ENCODE assay signal across 30 cellular contexts in genomic region chr7:123609883-123610239, GRCh38. TPM values are rescaled to one million over a fixed set of nuclear protein-coding genes. Genes with fewer than 3 reads are reported as not detected.
"Had no signal": no experiment of that assay in that cellular context is flagged by ENCODE, and none has a peak within 500 bp of the region (broad histone marks: within the 10 kb centered on the region; RNA-seq: fewer than 3 reads in every experiment).

No MANE protein-coding gene starts in this region.

- H3K9me3 ChIP-seq: ascending aorta, SJSA1, SK-N-SH had no signal

- H3K4me1 ChIP-seq: ascending aorta, SJSA1 had no signal

- H3K36me3 ChIP-seq: ascending aorta, cardiac muscle cell, SJSA1 had no signal

- H3K4me3 ChIP-seq: ascending aorta, cardiac muscle cell, SJSA1 had no signal

- H3K27ac ChIP-seq: ascending aorta, KMS-11, SJSA1 had no signal

- H3K27me3 ChIP-seq: ascending aorta, cardiac muscle cell, SJSA1 had no signal

- H3K9me2 ChIP-seq: SK-N-SH had no signal

- H3K4me2 ChIP-seq: SK-N-SH had no signal

- ATAC-seq: activated CD8-positive, alpha-beta T cell treated with anti-CD3 and anti-CD28 coated beads for 36 hours; activated T-cell treated with anti-CD3 and anti-CD28 coated beads, Interleukin-2, amount 50 U/mL, for 72 hours; activated T-helper 17 cell treated with anti-CD3 and anti-CD28 coated beads, Interleukin-2, amount 50 U/mL, for 72 hours had no signal

- DNase-seq: activated CD4-positive, alpha-beta T cell treated with anti-CD3 and anti-CD28 coated beads, Interleukin-2, amount 10 ng/mL, durations not matched to agents 24 days and 14 days; activated CD4-positive, alpha-beta T cell treated with anti-CD3 and anti-CD28 coated beads, Interleukin-2, amount 50 U/mL, for 4 hours; activated CD8-positive, alpha-beta T cell treated with anti-CD3 and anti-CD28 coated beads for 36 hours; activated effector memory CD4-positive, alpha-beta T cell treated with anti-CD3 and anti-CD28 coated beads, Interleukin-2, amount 50 U/mL, for 16 hours; activated naive CD4-positive, alpha-beta T cell; activated naive CD4-positive, alpha-beta T cell treated with anti-CD3 and anti-CD28 coated beads, Interleukin-2, amount 50 U/mL, for 16 hours; activated naive CD8-positive, alpha-beta T cell treated with anti-CD3 and anti-CD28 coated beads for 36 hours; activated T-cell treated with anti-CD3 and anti-CD28 coated beads, Interleukin-2, amount 50 U/mL, for 1 hour; activated T-cell treated with anti-CD3 and anti-CD28 coated beads, Interleukin-2, amount 50 U/mL, for 72 hours; amniotic stem cell; MM.1S; MV-4-11; NCI-H1092; NCI-H1417; NCI-H187; NCI-H2029 treated with DMSO at 0.1 percent for 48 hours; NCI-H2107; NCI-H2171; NCI-H510A; NCI-H526; NCI-H748 treated with DMSO at 0.1 percent for 48 hours; SK-N-SH had no signal

RNA-seq across cellular contexts. Expression of gene ASB15, which starts 8.2 kb away (rescaled TPM):
- total RNA-seq: activated CD4-positive, alpha-beta T cell treated with anti-CD3 and anti-CD28 coated beads, Interleukin-2, amount 10 ng/mL, durations not matched to agents 24 days and 14 days; activated CD8-positive, alpha-beta memory T cell treated with anti-CD3 and anti-CD28 coated beads for 36 hours; activated CD8-positive, alpha-beta T cell treated with anti-CD3 and anti-CD28 coated beads for 36 hours; activated naive CD8-positive, alpha-beta T cell treated with anti-CD3 and anti-CD28 coated beads for 36 hours; activated T-cell treated with anti-CD3 and anti-CD28 coated beads, Interleukin-2, amount 50 U/mL, for 72 hours; activated T-helper 17 cell treated with anti-CD3 and anti-CD28 coated beads, Interleukin-2, amount 50 U/mL, for 72 hours; ascending aorta; cardiac muscle cell; LHCN-M2; OCI-LY7 had no signal
- polyA plus RNA-seq: cardiac muscle cell, SK-N-SH had no signal

RNA-seq across cellular contexts. Expression of gene LMOD2, which starts 45.8 kb away (rescaled TPM):
- total RNA-seq: activated CD4-positive, alpha-beta T cell treated with anti-CD3 and anti-CD28 coated beads, Interleukin-2, amount 10 ng/mL, durations not matched to agents 24 days and 14 days; activated CD8-positive, alpha-beta memory T cell treated with anti-CD3 and anti-CD28 coated beads for 36 hours; activated CD8-positive, alpha-beta T cell treated with anti-CD3 and anti-CD28 coated beads for 36 hours; activated naive CD8-positive, alpha-beta T cell treated with anti-CD3 and anti-CD28 coated beads for 36 hours; activated T-cell treated with anti-CD3 and anti-CD28 coated beads, Interleukin-2, amount 50 U/mL, for 72 hours; activated T-helper 17 cell treated with anti-CD3 and anti-CD28 coated beads, Interleukin-2, amount 50 U/mL, for 72 hours; ascending aorta; LHCN-M2; OCI-LY7; SJSA1 had no signal
- polyA plus RNA-seq: SK-N-SH had no signal
